Comparison of ENCODE assay signal across 24 cellular contexts in the genomic region with DNA sequence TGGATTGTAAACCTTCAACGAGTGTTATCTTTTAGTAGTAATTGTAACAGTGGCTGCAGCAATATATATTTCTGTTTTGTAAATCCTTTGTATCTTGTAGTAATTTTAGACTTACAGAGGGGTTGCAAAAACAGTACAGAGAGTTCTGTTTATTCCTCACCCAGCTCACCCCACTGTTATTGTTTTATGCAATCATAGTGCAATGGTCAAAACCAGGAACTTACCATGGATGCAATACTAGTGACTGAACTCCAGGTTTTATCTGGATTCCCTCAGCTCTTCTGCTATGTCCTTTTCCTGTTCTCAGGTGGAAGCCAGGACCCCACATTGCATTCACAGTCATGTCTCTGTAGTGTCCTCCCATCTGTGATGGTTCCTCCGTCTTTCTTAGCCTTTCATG. TPM values are rescaled to one million over a fixed set of nuclear protein-coding genes. Genes with fewer than 3 reads are reported as not detected.
"Had no signal": no experiment of that assay in that cellular context is flagged by ENCODE, and none has a peak within 500 bp of the region (broad histone marks: within the 10 kb centered on the region; RNA-seq: fewer than 3 reads in every experiment).

No MANE protein-coding gene starts in this region.

- H3K36me3 ChIP-seq: brain microvascular endothelial cell, colonic mucosa, left lung, suprapubic skin, transverse colon, uterus had no signal

- H3K27ac Mint-ChIP-seq: activated naive CD4-positive, alpha-beta T cell treated with anti-CD3 and anti-CD28 coated beads for 36 hours; memory B cell; natural killer cell treated with Interleukin-12 subunit alpha and Interleukin-12 subunit beta and Interleukin-15 and Interleukin-18, amount 100 ng/mL, for 72 hours had no signal

- ATAC-seq: left lung; natural killer cell treated with Interleukin-12 subunit alpha and Interleukin-12 subunit beta and Interleukin-15 and Interleukin-18, amount 100 ng/mL, for 72 hours; sciatic nerve had no signal

- H3K4me3 ChIP-seq: colonic mucosa, left lung, smooth muscle cell, suprapubic skin, transverse colon, uterus had no signal

- H3K36me3 Mint-ChIP-seq: memory B cell; natural killer cell treated with Interleukin-12 subunit alpha and Interleukin-12 subunit beta and Interleukin-15 and Interleukin-18, amount 100 ng/mL, for 72 hours had no signal

- H3K4me3 Mint-ChIP-seq: activated naive CD4-positive, alpha-beta T cell treated with anti-CD3 and anti-CD28 coated beads for 36 hours; memory B cell; natural killer cell treated with Interleukin-12 subunit alpha and Interleukin-12 subunit beta and Interleukin-15 and Interleukin-18, amount 100 ng/mL, for 72 hours; stimulated activated naive CD8-positive, alpha-beta T cell treated with anti-CD3 and anti-CD28 coated beads, Interleukin-15, amount 100 ng/mL, for 72 hours had no signal

- DNase-seq: activated CD4-positive, alpha-beta T cell treated with anti-CD3 and anti-CD28 coated beads, Interleukin-2, amount 50 U/mL, for 4 hours; activated CD4-positive, CD25-positive, alpha-beta regulatory T cell treated with anti-CD3 and anti-CD28 coated beads, Interleukin-2, amount 50 U/mL, for 72 hours; activated naive CD4-positive, alpha-beta T cell treated with anti-CD3 and anti-CD28 coated beads for 36 hours; aorta; brain microvascular endothelial cell; central memory CD4-positive, alpha-beta T cell; colonic mucosa; erythroblast; foreskin melanocyte; hypothalamus; left lung; stimulated activated CD4-positive, alpha-beta T cell treated with anti-CD3 and anti-CD28 coated beads, Interleukin-4, amount 100 ng/mL, for 1 hour; stimulated activated naive CD8-positive, alpha-beta T cell treated with anti-CD3 and anti-CD28 coated beads, Interleukin-15, amount 100 ng/mL, for 72 hours; transverse colon; uterus had no signal

- H3K9ac ChIP-seq: parathyroid adenoma had no signal

- H3K9me3 ChIP-seq: colonic mucosa, left lung, suprapubic skin, transverse colon, uterus had no signal

- H3K27ac ChIP-seq: brain microvascular endothelial cell, colonic mucosa, left lung, parathyroid adenoma, suprapubic skin, transverse colon, uterus, VCaP had no signal

- H3K27me3 ChIP-seq: brain microvascular endothelial cell, colonic mucosa, uterus had no signal

- H3K9me3 Mint-ChIP-seq: activated naive CD4-positive, alpha-beta T cell treated with anti-CD3 and anti-CD28 coated beads for 36 hours; natural killer cell treated with Interleukin-12 subunit alpha and Interleukin-12 subunit beta and Interleukin-15 and Interleukin-18, amount 100 ng/mL, for 72 hours; stimulated activated naive CD8-positive, alpha-beta T cell treated with anti-CD3 and anti-CD28 coated beads, Interleukin-15, amount 100 ng/mL, for 72 hours had no signal

- H3K4me1 ChIP-seq: colonic mucosa, left lung, parathyroid adenoma, suprapubic skin, transverse colon, uterus had no signal

RNA-seq across cellular contexts. Expression of a gene that starts 42.5 kb away (rescaled TPM):
- total RNA-seq: activated naive CD4-positive, alpha-beta T cell treated with anti-CD3 and anti-CD28 coated beads for 36 hours; aorta; left lung; mucosa of gallbladder; natural killer cell treated with Interleukin-12 subunit alpha and Interleukin-12 subunit beta and Interleukin-15 and Interleukin-18, amount 100 ng/mL, for 72 hours; sciatic nerve; smooth muscle cell; suprapubic skin; uterus had no signal
- polyA plus RNA-seq: keratinocyte, smooth muscle cell had no signal
